Comparison of ENCODE assay signal across 26 cellular contexts in genomic region chr5:11760940-11761603, GRCh38.
"Had no signal": no experiment of that assay in that cellular context is flagged by ENCODE, and none has a peak within 500 bp of the region (broad histone marks: within the 10 kb centered on the region; RNA-seq: fewer than 3 reads in every experiment).

No MANE protein-coding gene starts in this region.

- H3K9me3 ChIP-seq: ascending aorta, neutrophil, psoas muscle, right atrium auricular region had no signal

- H3K36me3 ChIP-seq: ascending aorta, brain microvascular endothelial cell, heart right ventricle, left ventricle myocardium inferior, neutrophil, right atrium auricular region, spleen, tibial nerve had no signal

- H3K4me3 ChIP-seq: ascending aorta, coronary artery, heart right ventricle, left ventricle myocardium inferior, psoas muscle, right atrium auricular region, spleen, tibial nerve had no signal

- H3K27ac ChIP-seq: ascending aorta, brain microvascular endothelial cell, coronary artery, heart right ventricle, left ventricle myocardium inferior, neutrophil, psoas muscle, right atrium auricular region, spleen, tibial nerve, VCaP had no signal

- ATAC-seq: esophagus mucosa, heart right ventricle, psoas muscle had no signal

- H3K4me1 ChIP-seq: ascending aorta, heart right ventricle, left ventricle myocardium inferior, psoas muscle, right atrium auricular region, spleen, tibial nerve had no signal

- H3K27me3 ChIP-seq: ascending aorta, brain microvascular endothelial cell, heart right ventricle, neutrophil, right atrium auricular region, spleen, tibial nerve had no signal

- DNase-seq: activated CD4-positive, alpha-beta T cell treated with anti-CD3 and anti-CD28 coated beads for 48 hours; activated CD4-positive, alpha-beta T cell treated with anti-CD3 and anti-CD28 coated beads, Interleukin-2, amount 50 U/mL, for 48 hours; activated CD8-positive, alpha-beta memory T cell treated with anti-CD3 and anti-CD28 coated beads, Interleukin-2, amount 50 U/mL, for 4 hours; activated effector memory CD4-positive, alpha-beta T cell treated with anti-CD3 and anti-CD28 coated beads, Interleukin-2, amount 50 U/mL, for 16 hours; activated naive CD4-positive, alpha-beta T cell treated with anti-CD3 and anti-CD28 coated beads for 36 hours; activated naive CD8-positive, alpha-beta T cell treated with anti-CD3 and anti-CD28 coated beads for 36 hours; activated T-cell treated with anti-CD3 and anti-CD28 coated beads, Interleukin-2, amount 50 U/mL, for 1 hour; brain microvascular endothelial cell; endodermal cell; foreskin fibroblast; heart right ventricle; left ventricle myocardium inferior; mammary epithelial cell; naive B cell; nephron progenitor cell; psoas muscle; spleen; stimulated activated naive CD4-positive, alpha-beta T cell; T-helper 9 cell had no signal
